Comparison of ENCODE assay signal across 24 cellular contexts in the genomic region with DNA sequence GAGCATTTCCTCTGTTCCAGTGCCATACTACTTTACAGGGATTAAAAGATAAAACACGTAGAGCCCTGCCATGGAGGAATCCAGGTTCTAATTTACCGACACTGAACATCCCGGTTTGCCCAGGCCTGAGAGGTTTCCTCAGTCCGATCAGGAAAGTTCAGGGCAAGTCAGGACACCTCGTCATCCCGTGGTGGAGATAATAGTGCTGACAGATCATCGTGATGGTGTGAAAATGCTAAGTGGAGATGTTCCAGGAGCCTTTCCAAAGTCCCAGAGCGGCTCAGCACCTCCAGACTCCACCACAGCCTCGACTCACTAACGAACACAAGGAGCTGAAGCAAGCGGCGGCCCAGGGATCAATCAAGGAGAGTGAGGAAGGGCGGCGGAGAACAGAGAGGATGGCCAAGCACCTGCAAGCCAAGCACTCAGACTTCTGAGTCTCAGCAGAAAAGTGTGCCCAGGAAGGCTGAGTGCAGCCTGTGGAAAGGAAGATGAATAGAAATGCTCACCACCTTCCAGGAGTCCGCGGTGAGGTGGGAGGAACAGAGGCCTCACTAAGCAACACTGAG.
DNase-seq lines count a peak whose midpoint lies in the region; ATAC-seq and TF ChIP-seq lines count a peak whose summit lies in the region.
"Had no signal": no experiment of that assay in that cellular context is flagged by ENCODE, and none has a peak within 500 bp of the region (broad histone marks: within the 10 kb centered on the region; RNA-seq: fewer than 3 reads in every experiment).

No MANE protein-coding gene starts in this region.

- TF ChIP-seq POLR2A in esophagus squamous epithelium (IDR thresholded peaks at IDR 0.05): no peak

- DNase-seq in esophagus squamous epithelium (lab: John Stamatoyannopoulos, UW): no peak
- peak; percentile 43 for DNase-seq in left ventricle myocardium superior
- no peak for DNase-seq in NCI-H1417 treated with DMSO at 0.1 percent for 48 hours (lab: John Stamatoyannopoulos, UW)
- DNase-seq in SK-N-DZ (ENCODE audit: low spot score): no peak
- no peak for DNase-seq in activated naive CD4-positive, alpha-beta T cell (lab: John Stamatoyannopoulos, UW)
- DNase-seq: Caco-2; CD8-positive, alpha-beta T cell; DMS79; EL; GF-D8; MM.1S; NCI-H1694; NCI-H2081; NCI-H2171; NCI-H226; NCI-H510A; NCI-H69; RPMI8226; SIG-M5; SK-N-SH had no signal

- intact Hi-C loops in esophagus squamous epithelium (cut with DNase I): no loop called here
- intact Hi-C loops in left ventricle myocardium superior (cut with micrococcal nuclease): no loop called here

- no peaks in the 10 kb centered on the region for H3K36me3 ChIP-seq in HUES64 (ENCODE audit: insufficient read depth, low read length)
- H3K36me3 ChIP-seq in esophagus squamous epithelium: no peaks in the 10 kb centered on the region

- ATAC-seq in left ventricle myocardium superior (peak; percentile 94), GM21367 (IDR thresholded peaks at IDR 0.05; ENCODE audit: unreplicated experiment) (no peak)
- ATAC-seq: CD8-positive, alpha-beta T cell had no signal

- WGBS in HUES64: 86% methylated on average over 16 of the region's 16 CpGs
- WGBS in esophagus squamous epithelium, 2 donors: 38 to 57% methylated on average over 16 of the region's 16 CpGs

- no peak for TF ChIP-seq CTCF in esophagus squamous epithelium (IDR thresholded peaks at IDR 0.05)

- H3K27ac ChIP-seq in HUES64 (ENCODE audit: low read depth, low read length): 0 out of 2 replicates have a peak overlapping the region, but pooled peaks have one; percentile 8
- peak overlapping the region; percentile 44 to 77 (median 70) for H3K27ac ChIP-seq in esophagus squamous epithelium
- H3K27ac ChIP-seq: C4-2B, KMS-11 had no signal

- H3K9ac ChIP-seq in HUES64 (ENCODE audit: low read depth, low read length): no peak overlapping the region
- H3K9ac ChIP-seq: KMS-11, SK-N-SH had no signal

- H3K4me3 ChIP-seq in HUES64 (ENCODE audit: low read length) (no peak overlapping the region), esophagus squamous epithelium (peak overlapping the region in 1 of 4 donors; percentile 21)

- H3K27me3 ChIP-seq in HUES64 (ENCODE audit: insufficient read depth, low read length): no peaks in the 10 kb centered on the region
- H3K27me3 ChIP-seq in esophagus squamous epithelium: no peaks in the 10 kb centered on the region

- H3K9me3 ChIP-seq in HUES64 (ENCODE audit: insufficient read depth, low read depth, low read length): no peaks in the 10 kb centered on the region
- no peaks in the 10 kb centered on the region for H3K9me3 ChIP-seq in esophagus squamous epithelium
- H3K9me3 ChIP-seq: Caco-2, SK-N-SH had no signal

- H3K4me1 ChIP-seq in HUES64 (ENCODE audit: insufficient read depth, low read length): 0 out of 2 replicates have a peak, but pooled peaks cover 7% of the 10 kb centered on the region
- peaks cover 0 to 42% (median 7%) of the 10 kb centered on the region in 3 donors for H3K4me1 ChIP-seq in esophagus squamous epithelium
- H3K4me1 ChIP-seq: Caco-2 had no signal
